ENCODE assay signal across 22 cellular contexts in genomic region chr20:48259456-48259855, GRCh38.
"Had no signal": no experiment of that assay in that cellular context is flagged by ENCODE, and none has a peak within 500 bp of the region (broad histone marks: within the 10 kb centered on the region; RNA-seq: fewer than 3 reads in every experiment).

No MANE protein-coding gene starts in this region.

- H3K36me3 Mint-ChIP-seq: naive thymus-derived CD4-positive, alpha-beta T cell; stimulated activated effector memory CD8-positive, alpha-beta T cell treated with anti-CD3 and anti-CD28 coated beads, Interleukin-12 subunit alpha, Interleukin-12 subunit beta, amount 100 ng/mL, for 72 hours had no signal

- H3K27ac Mint-ChIP-seq: effector memory CD8-positive, alpha-beta T cell; naive thymus-derived CD4-positive, alpha-beta T cell; nephron progenitor cell; stimulated activated effector memory CD8-positive, alpha-beta T cell treated with anti-CD3 and anti-CD28 coated beads, Interleukin-12 subunit alpha, Interleukin-12 subunit beta, amount 100 ng/mL, for 72 hours had no signal

- H3K9me3 ChIP-seq: gastrocnemius medialis, left lung, ovary, psoas muscle, sigmoid colon, suprapubic skin, transverse colon, vagina had no signal

- H3K27ac ChIP-seq: gastrocnemius medialis, left lung, ovary, psoas muscle, sigmoid colon, suprapubic skin, transverse colon, upper lobe of right lung, vagina had no signal

- H3K36me3 ChIP-seq: gastrocnemius medialis, left lung, ovary, sigmoid colon, suprapubic skin, transverse colon, upper lobe of right lung, vagina had no signal

- ATAC-seq: effector memory CD8-positive, alpha-beta T cell; gastrocnemius medialis; left cardiac atrium; left lung; naive thymus-derived CD4-positive, alpha-beta T cell; psoas muscle; right cardiac atrium; stimulated activated effector memory CD8-positive, alpha-beta T cell treated with anti-CD3 and anti-CD28 coated beads, Interleukin-12 subunit alpha, Interleukin-12 subunit beta, amount 100 ng/mL, for 72 hours; upper lobe of right lung had no signal

- DNase-seq: cortex of kidney; effector memory CD8-positive, alpha-beta T cell; gastrocnemius medialis; head of caudate nucleus; left cardiac atrium; left lung; mesenchymal stem cell; naive thymus-derived CD4-positive, alpha-beta T cell; nephron progenitor cell; ovary; posterior cingulate gyrus; psoas muscle; right cardiac atrium; sigmoid colon; stimulated activated CD4-positive, alpha-beta T cell treated with anti-CD3 and anti-CD28 coated beads, Interleukin-2, amount 100 ng/mL, for 24 hours; stimulated activated CD4-positive, alpha-beta T cell treated with anti-CD3 and anti-CD28 coated beads, Interleukin-4, amount 100 ng/mL, for 24 hours; stimulated activated naive CD4-positive, alpha-beta T cell treated with Interleukin-2 at 50 U/mL for 16 hours; transverse colon; upper lobe of right lung had no signal

- H3K4me3 Mint-ChIP-seq: effector memory CD8-positive, alpha-beta T cell; naive thymus-derived CD4-positive, alpha-beta T cell; nephron progenitor cell; stimulated activated effector memory CD8-positive, alpha-beta T cell treated with anti-CD3 and anti-CD28 coated beads, Interleukin-12 subunit alpha, Interleukin-12 subunit beta, amount 100 ng/mL, for 72 hours had no signal

- H3K4me1 ChIP-seq: gastrocnemius medialis, left lung, psoas muscle, sigmoid colon, suprapubic skin, transverse colon, upper lobe of right lung, vagina had no signal

- H3K9me3 Mint-ChIP-seq: effector memory CD8-positive, alpha-beta T cell; stimulated activated effector memory CD8-positive, alpha-beta T cell treated with anti-CD3 and anti-CD28 coated beads, Interleukin-12 subunit alpha, Interleukin-12 subunit beta, amount 100 ng/mL, for 72 hours had no signal

- H3K4me1 Mint-ChIP-seq: naive thymus-derived CD4-positive, alpha-beta T cell had no signal

- H3K4me3 ChIP-seq: gastrocnemius medialis, left lung, ovary, psoas muscle, sigmoid colon, suprapubic skin, transverse colon, upper lobe of right lung, vagina had no signal

- H3K27me3 ChIP-seq: gastrocnemius medialis, left lung, ovary, sigmoid colon, transverse colon, upper lobe of right lung, vagina had no signal
